1 cellular context compared by ENCODE assay signal in genomic region chr2:191166111-191166755, GRCh38.
A peak's percentile ranks its signal among the peaks of the same experiment; 100 is the strongest.
TF ChIP-seq lines count a peak whose summit lies in the region.

No MANE protein-coding gene starts in this region.

TF ChIP-seq in HEK293, 187 proteins besides CTCF, POLR2A, EP300 and RAD21 (continued from another document):
- TF ChIP-seq ZBTB10 (tag by site-specific recombination; IDR thresholded peaks at IDR 0.05) (no peak), ZNF350 (tag by site-specific recombination; IDR thresholded peaks at IDR 0.05) (no peak), ZNF707 (tag by site-specific recombination; IDR thresholded peaks at IDR 0.05) (no peak), PRDM10 (tag by site-specific recombination; IDR thresholded peaks at IDR 0.05) (peak; percentile 85), SP7 (tag by site-specific recombination; IDR thresholded peaks at IDR 0.05) (0 out of 2 replicates have a peak, but pooled peaks have one; percentile 41), TSHZ1 (tag by site-specific recombination; IDR thresholded peaks at IDR 0.05; ENCODE audit: borderline replicate concordance) (0 out of 2 replicates have a peak, but pooled peaks have one; percentile 77), ZNF37A (tag by site-specific recombination; IDR thresholded peaks at IDR 0.05) (no peak), SETDB1 (IDR thresholded peaks at IDR 0.05; ENCODE audit: insufficient read length, low read length) (no peak), ZEB2 (tag by site-specific recombination; IDR thresholded peaks at IDR 0.05) (0 out of 2 replicates have a peak, but pooled peaks have one; percentile 18), ZNF692 (tag by site-specific recombination; IDR thresholded peaks at IDR 0.05) (peak; percentile 84), ZBTB44 (tag by site-specific recombination; IDR thresholded peaks at IDR 0.05) (peak; percentile 87), ZNF521 (tag by site-specific recombination; IDR thresholded peaks at IDR 0.05) (no peak), TRIM28 (IDR thresholded peaks at IDR 0.05; ENCODE audit: borderline replicate concordance, low read length) (peak; percentile 74), EGR2 (tag by site-specific recombination; IDR thresholded peaks at IDR 0.05; ENCODE audit: low read depth) (no peak), ZNF24 (tag by site-specific recombination; IDR thresholded peaks at IDR 0.05) (peak; percentile 31; the same call in 1 of the 2 replicates), ZNF2 (tag by site-specific recombination; IDR thresholded peaks at IDR 0.05) (peak; percentile 88), ZNF354C (tag by site-specific recombination; IDR thresholded peaks at IDR 0.05; ENCODE audit: borderline replicate concordance, low read depth) (no peak), ZNF518A (tag by site-specific recombination; conservative IDR thresholded peaks at IDR 0.05; ENCODE audit: low read depth) (no peak), OSR2 (tag by site-specific recombination; IDR thresholded peaks at IDR 0.05) (peak; percentile 70)
TF ChIP-seq in HEK293: peak in this region for 18.
